Comparison of ENCODE assay signal across 8 cellular contexts in the genomic region with DNA sequence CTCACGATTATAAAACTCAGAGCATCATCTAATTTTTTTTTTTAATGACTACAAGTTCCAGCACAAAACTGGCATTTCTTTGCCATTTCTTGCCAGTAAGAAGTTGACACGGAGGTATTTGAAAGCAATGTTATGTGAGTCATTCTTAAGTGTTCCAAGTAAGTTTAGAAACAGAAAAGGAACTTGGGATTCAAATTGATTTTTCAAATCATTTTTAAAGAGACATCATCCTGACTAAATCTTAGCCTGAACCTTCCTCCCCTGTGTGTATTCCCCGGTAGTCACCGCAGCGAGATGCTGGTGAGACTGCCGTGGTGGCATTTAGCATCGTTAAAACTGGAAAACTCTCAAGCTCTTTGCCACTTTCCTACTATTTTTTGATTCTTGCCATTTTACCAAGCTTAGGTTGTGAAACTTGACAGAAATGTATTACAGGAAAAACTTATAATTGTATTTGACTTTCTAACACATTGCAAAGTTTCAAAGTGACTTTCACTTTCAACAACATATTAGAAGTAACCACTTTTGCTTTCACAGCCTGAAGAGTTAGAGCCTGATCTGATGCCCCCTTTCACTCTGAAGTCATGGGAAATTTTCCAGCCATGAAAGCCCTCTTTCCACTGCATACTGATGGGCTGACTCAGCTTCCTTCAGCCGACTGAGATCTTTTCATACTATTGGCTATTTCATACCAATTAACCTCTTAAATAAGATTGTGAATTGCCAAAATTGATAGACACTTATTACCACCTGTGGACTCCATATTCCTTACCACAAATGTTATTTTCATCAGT.
DNase-seq lines count a peak whose midpoint lies in the region; ATAC-seq and TF ChIP-seq lines count a peak whose summit lies in the region.

No MANE protein-coding gene starts in this region.

- H3K4me3 ChIP-seq in AG09309 (ENCODE audit: control insufficient read depth, low read depth, low read length) = peak overlapping the region; percentile 25

- no peaks in the 10 kb centered on the region for H3K27me3 Mint-ChIP-seq in activated naive CD4-positive, alpha-beta T cell treated with anti-CD3 and anti-CD28 coated beads for 36 hours (ENCODE audit: low read depth)
- H3K27me3 Mint-ChIP-seq in stimulated activated naive B cell treated with anti-CD40 and anti-IgM and Interleukin-4, amounts not matched to agents 10 μg/mL and 1 μg/mL and 100 μg/mL, for 72 hours = no peaks in the 10 kb centered on the region

- no peaks in the 10 kb centered on the region for H3K9me3 Mint-ChIP-seq in activated naive CD4-positive, alpha-beta T cell treated with anti-CD3 and anti-CD28 coated beads for 36 hours
- no peaks in the 10 kb centered on the region for H3K9me3 Mint-ChIP-seq in stimulated activated naive B cell treated with anti-CD40 and anti-IgM and Interleukin-4, amounts not matched to agents 10 μg/mL and 1 μg/mL and 100 μg/mL, for 72 hours

- intact Hi-C loops in activated naive CD4-positive, alpha-beta T cell treated with anti-CD3 and anti-CD28 coated beads for 36 hours (cut with micrococcal nuclease) = loop anchor here (1.0 to 5.0 kb wide), 7 partner anchors 28 to 420 kb away; partner anchors contain the start of genes ATF6 and OLFML2B

- peak; percentile 90 for ATAC-seq in GM19452 (IDR thresholded peaks at IDR 0.05; ENCODE audit: unreplicated experiment)
- peak; percentile 84 for ATAC-seq in HG03469 (IDR thresholded peaks at IDR 0.05; ENCODE audit: unreplicated experiment)
- peak; percentile 83 to 98 for ATAC-seq in stimulated activated naive B cell treated with anti-CD40 and anti-IgM and Interleukin-4, amounts not matched to agents 10 μg/mL and 1 μg/mL and 100 μg/mL, for 72 hours (replicated peaks)

- peaks cover 61% of the 10 kb centered on the region for H3K4me1 Mint-ChIP-seq in activated naive CD4-positive, alpha-beta T cell treated with anti-CD3 and anti-CD28 coated beads for 36 hours (ENCODE audit: low read depth)
- H3K4me1 Mint-ChIP-seq in stimulated activated naive B cell treated with anti-CD40 and anti-IgM and Interleukin-4, amounts not matched to agents 10 μg/mL and 1 μg/mL and 100 μg/mL, for 72 hours = peaks cover 7 to 11% of the 10 kb centered on the region in 2 donors

- H3K36me3 Mint-ChIP-seq in activated naive CD4-positive, alpha-beta T cell treated with anti-CD3 and anti-CD28 coated beads for 36 hours (ENCODE audit: low read depth) = peaks cover 28% of the 10 kb centered on the region
- peaks cover 36 to 50% of the 10 kb centered on the region in 2 donors for H3K36me3 Mint-ChIP-seq in stimulated activated naive B cell treated with anti-CD40 and anti-IgM and Interleukin-4, amounts not matched to agents 10 μg/mL and 1 μg/mL and 100 μg/mL, for 72 hours

- DNase-seq in AG09309 (ENCODE audit: low read depth) (peak; percentile 71), inferior parietal cortex (ENCODE audit: extremely low spot score) (peak; percentile 15), SIG-M5 (lab: John Stamatoyannopoulos, UW) (no peak), ecto neural progenitor cell (ENCODE audit: low spot score) (no peak)
- peak; percentile 81 for DNase-seq in activated naive CD4-positive, alpha-beta T cell treated with anti-CD3 and anti-CD28 coated beads for 36 hours
- peak; percentile 8 for DNase-seq in stimulated activated naive B cell treated with anti-CD40 and anti-IgM and Interleukin-4, amounts not matched to agents 10 μg/mL and 1 μg/mL and 100 μg/mL, for 72 hours

- CTCF ChIA-PET in activated naive CD4-positive, alpha-beta T cell treated with anti-CD3 and anti-CD28 coated beads for 36 hours (lab: Charles Lee) = interaction anchor here (0.7 to 2.2 kb wide), 9 partner anchors 9 to 178 kb away, joined by 3 to 9 read pairs (median 5); partner anchors contain the start of gene OLFML2B

- H3K4me3 Mint-ChIP-seq in activated naive CD4-positive, alpha-beta T cell treated with anti-CD3 and anti-CD28 coated beads for 36 hours = peak overlapping the region; percentile 64
- peak overlapping the region in 1 of 2 donors; percentile 65 for H3K4me3 Mint-ChIP-seq in stimulated activated naive B cell treated with anti-CD40 and anti-IgM and Interleukin-4, amounts not matched to agents 10 μg/mL and 1 μg/mL and 100 μg/mL, for 72 hours

- peak overlapping the region; percentile 96 for H3K27ac Mint-ChIP-seq in activated naive CD4-positive, alpha-beta T cell treated with anti-CD3 and anti-CD28 coated beads for 36 hours
- H3K27ac Mint-ChIP-seq in stimulated activated naive B cell treated with anti-CD40 and anti-IgM and Interleukin-4, amounts not matched to agents 10 μg/mL and 1 μg/mL and 100 μg/mL, for 72 hours = peak overlapping the region; percentile 83

- TF ChIP-seq CTCF in AG09309 (IDR thresholded peaks at IDR 0.05; ENCODE audit: control insufficient read depth, insufficient read depth, low read depth, low read length, missing control alignments) = no peak

Comparison
In these comparisons a context has a peak if more than half of its experiments do, and no peak if none do; other contexts are left out.
1. DNase-seq: peak in AG09309 (single experiment), activated naive CD4-positive, alpha-beta T cell treated with anti-CD3 and anti-CD28 coated beads for 36 hours (single experiment), inferior parietal cortex (single experiment) and stimulated activated naive B cell treated with anti-CD40 and anti-IgM and Interleukin-4, amounts not matched to agents 10 μg/mL and 1 μg/mL and 100 μg/mL, for 72 hours (single experiment); none in SIG-M5 (single experiment) and ecto neural progenitor cell (single experiment).
2. Peak in every context shown above with its lines, with median percentiles within 50 percentile points of each other: ATAC-seq.